1 cellular context compared by ENCODE assay signal in the genomic region with DNA sequence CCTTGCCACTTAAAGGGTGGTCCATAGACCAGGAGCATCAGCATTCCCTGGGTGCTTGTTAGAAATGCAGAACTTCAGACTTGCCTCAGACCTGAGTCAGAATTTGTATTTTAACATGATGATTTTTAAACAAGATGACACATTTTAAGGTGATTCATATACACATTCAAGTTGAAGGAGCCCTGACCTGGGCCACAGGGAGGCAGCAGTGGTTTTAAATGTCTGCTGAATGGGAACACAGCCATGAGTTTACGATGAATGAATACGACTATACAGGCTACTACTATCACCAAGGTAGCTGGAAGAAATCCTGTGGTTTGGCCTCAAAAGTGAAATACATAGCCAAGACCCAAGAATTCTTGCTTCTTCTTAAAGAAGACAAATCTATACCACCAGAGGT.
TF ChIP-seq lines count a peak whose summit lies in the region.

No MANE protein-coding gene starts in this region.

TF ChIP-seq in IMR-90, 13 proteins besides CTCF, POLR2A, EP300 and RAD21:
- TF ChIP-seq, protein P1, sequence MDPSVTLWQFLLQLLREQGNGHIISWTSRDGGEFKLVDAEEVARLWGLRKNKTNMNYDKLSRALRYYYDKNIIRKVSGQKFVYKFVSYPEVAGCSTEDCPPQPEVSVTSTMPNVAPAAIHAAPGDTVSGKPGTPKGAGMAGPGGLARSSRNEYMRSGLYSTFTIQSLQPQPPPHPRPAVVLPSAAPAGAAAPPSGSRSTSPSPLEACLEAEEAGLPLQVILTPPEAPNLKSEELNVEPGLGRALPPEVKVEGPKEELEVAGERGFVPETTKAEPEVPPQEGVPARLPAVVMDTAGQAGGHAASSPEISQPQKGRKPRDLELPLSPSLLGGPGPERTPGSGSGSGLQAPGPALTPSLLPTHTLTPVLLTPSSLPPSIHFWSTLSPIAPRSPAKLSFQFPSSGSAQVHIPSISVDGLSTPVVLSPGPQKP (IDR thresholded peaks at IDR 0.05; ENCODE audit: borderline replicate concordance, low read depth, low read length) = no peak
- TF ChIP-seq SMC3 (IDR thresholded peaks at IDR 0.05; ENCODE audit: low read depth, low read length) (peak; percentile 49), MXI1 (IDR thresholded peaks at IDR 0.05; ENCODE audit: borderline replicate concordance, low read depth, low read length) (no peak)
- TF ChIP-seq, protein P2, sequence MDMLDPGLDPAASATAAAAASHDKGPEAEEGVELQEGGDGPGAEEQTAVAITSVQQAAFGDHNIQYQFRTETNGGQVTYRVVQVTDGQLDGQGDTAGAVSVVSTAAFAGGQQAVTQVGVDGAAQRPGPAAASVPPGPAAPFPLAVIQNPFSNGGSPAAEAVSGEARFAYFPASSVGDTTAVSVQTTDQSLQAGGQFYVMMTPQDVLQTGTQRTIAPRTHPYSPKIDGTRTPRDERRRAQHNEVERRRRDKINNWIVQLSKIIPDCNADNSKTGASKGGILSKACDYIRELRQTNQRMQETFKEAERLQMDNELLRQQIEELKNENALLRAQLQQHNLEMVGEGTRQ (IDR thresholded peaks at IDR 0.05; ENCODE audit: low read depth, low read length) = no peak
